8 cellular contexts compared by ENCODE assay signal in the genomic region with DNA sequence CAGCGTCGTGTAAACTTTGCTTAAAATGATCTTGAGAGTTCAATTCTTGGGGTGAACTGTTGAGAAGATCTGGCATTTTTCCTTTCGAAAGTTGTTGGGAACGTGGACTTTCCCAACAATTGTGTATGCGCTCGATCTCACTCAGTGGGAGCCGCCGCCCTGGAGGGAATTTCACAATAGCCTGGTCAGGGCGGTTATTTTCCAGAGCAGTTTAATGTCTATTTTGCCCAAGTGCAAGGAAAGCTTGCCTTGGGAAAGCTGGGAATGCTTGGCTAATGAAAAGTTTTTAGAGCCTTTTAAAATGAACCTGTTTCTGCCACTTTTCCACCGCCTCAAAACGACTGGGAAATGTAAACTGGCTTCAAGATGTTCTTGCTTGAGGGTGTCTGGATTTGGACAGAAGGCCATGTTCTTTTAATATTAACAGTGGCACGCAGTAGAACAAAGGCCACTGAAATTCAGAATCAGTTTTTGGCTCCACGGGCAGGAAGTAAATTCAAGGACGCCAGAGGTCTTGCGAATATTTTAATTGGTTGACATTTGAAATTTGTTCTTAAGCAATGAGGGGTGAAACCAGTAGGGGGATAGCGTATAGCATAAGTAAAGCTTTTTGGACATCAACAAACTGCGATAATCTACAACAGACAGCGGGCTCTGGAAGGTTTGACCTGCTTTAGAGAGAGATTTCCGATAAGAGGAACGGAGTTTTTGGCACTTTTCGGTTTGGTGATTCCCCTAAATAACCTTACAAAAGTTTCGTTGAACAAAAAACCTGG. TPM values are rescaled to one million over a fixed set of nuclear protein-coding genes. Genes with fewer than 3 reads are reported as not detected.
DNase-seq lines count a peak whose midpoint lies in the region; ATAC-seq and TF ChIP-seq lines count a peak whose summit lies in the region.

No MANE protein-coding gene starts in this region.

- H3K9me3 ChIP-seq in adrenal gland (replicated peaks in 1 of 3), result no peaks in the 10 kb centered on the region
- no peaks in the 10 kb centered on the region for H3K9me3 ChIP-seq in heart left ventricle
- H3K9me3 ChIP-seq in prostate gland, result no peaks in the 10 kb centered on the region

- H3K27me3 ChIP-seq in adrenal gland, result no peaks in the 10 kb centered on the region
- H3K27me3 ChIP-seq in heart left ventricle, result no peaks in the 10 kb centered on the region
- H3K27me3 ChIP-seq in prostate gland (replicated peaks; ENCODE audit: insufficient read depth), result no peaks in the 10 kb centered on the region

- H3K27ac ChIP-seq in adrenal gland (peak overlapping the region; percentile 98 to 100 (median 100)), heart left ventricle (peak overlapping the region; percentile 94 to 100 (median 100)), prostate gland (peak overlapping the region; percentile 99)

- peak; percentile 22 for ATAC-seq in HG03064 (IDR thresholded peaks at IDR 0.05; ENCODE audit: low read depth, unreplicated experiment)
- ATAC-seq in heart left ventricle, result peak; percentile 33 to 41 (median 34)
- ATAC-seq in GM19328 (IDR thresholded peaks at IDR 0.05; ENCODE audit: unreplicated experiment), result no peak

- no peaks in the 10 kb centered on the region for H3K36me3 ChIP-seq in adrenal gland (replicated peaks in 1 of 2)
- peaks cover 0 to 8% (median 0%) of the 10 kb centered on the region in 9 donors for H3K36me3 ChIP-seq in heart left ventricle
- H3K36me3 ChIP-seq in prostate gland, result no peaks in the 10 kb centered on the region

- TF ChIP-seq POLR2A in adrenal gland (IDR thresholded peaks at IDR 0.05) (peak; percentile 47 to 78), heart left ventricle (IDR thresholded peaks at IDR 0.05) (peak in 1 of 2 donors; percentile 52), prostate gland (IDR thresholded peaks at IDR 0.05) (peak; percentile 25)

- H3K4me3 ChIP-seq in adrenal gland (peak overlapping the region; percentile 56 to 85 (median 74)), heart left ventricle (peak overlapping the region; percentile 65 to 99 (median 85)), prostate gland (peak overlapping the region; percentile 90 to 95)

- intact Hi-C loops in adrenal gland (cut with DNase I) (loop anchor here in 1 of 2 donors (5.0 kb wide), 1 partner anchor 40 kb away; no protein-coding TSS in a partner anchor), heart left ventricle (cut with DNase I) (loop anchor here in 9 of 10 donors (1.0 to 10.0 kb wide), 11 partner anchors 14 to 154 kb away; partner anchors contain the start of genes HYCC2 (in 5 of the 9), NDUFB3 (in 4 of the 9) and ORC2 (in 2 of the 9)), prostate gland (cut with DNase I) (loop anchor here (5.0 kb wide), 1 partner anchor 40 kb away; no protein-coding TSS in a partner anchor)

- H3K4me1 ChIP-seq in adrenal gland (replicated peaks in 1 of 2), result peaks cover 26 to 32% of the 10 kb centered on the region in 2 donors
- H3K4me1 ChIP-seq in heart left ventricle, result peaks cover 0 to 43% (median 18%) of the 10 kb centered on the region in 12 donors
- no peaks in the 10 kb centered on the region for H3K4me1 ChIP-seq in prostate gland (replicated peaks)

- DNase-seq in stimulated activated CD4-positive, alpha-beta T cell treated with anti-CD3 and anti-CD28 coated beads, Interleukin-15, amount 100 ng/mL, for 24 hours, result peak; percentile 49
- no peak for DNase-seq in stimulated activated CD4-positive, alpha-beta T cell treated with anti-CD3 and anti-CD28 coated beads, Interleukin-4, amount 100 ng/mL, for 4 hours
- DNase-seq in NOMO-1 treated with dmso at 0.1 percent for 144 hours (lab: John Stamatoyannopoulos, UW; ENCODE audit: unreplicated experiment) (peak; percentile 81), adrenal gland (peak; percentile 56 to 83 (median 77)), heart left ventricle (peak in 4 of 5 donors; percentile 64 to 78 (median 72)), prostate gland (ENCODE audit: low spot score) (peak; percentile 67)

- 0 to 8% (median 2%) methylated on average over 22 of the region's 22 CpGs for WGBS in adrenal gland, 4 donors
- WGBS in heart left ventricle, 4 donors, result 2 to 3% (median 2%) methylated on average over 22 of the region's 22 CpGs
- 3% methylated on average over 22 of the region's 22 CpGs for WGBS in prostate gland

- peak; percentile 22 to 60 (median 46) for TF ChIP-seq CTCF in adrenal gland (IDR thresholded peaks at IDR 0.05)
- TF ChIP-seq CTCF in heart left ventricle (IDR thresholded peaks at IDR 0.05), result peak in 10 of 12 donors; percentile 18 to 49 (median 34)
- peak in 1 of 4 experiments; percentile 34 for TF ChIP-seq CTCF in prostate gland (IDR thresholded peaks at IDR 0.05)

RNA-seq across cellular contexts. Expression of gene CFLAR, which starts 1.2 kb away (rescaled TPM):
- total RNA-seq in adrenal gland (100 to 1,000 TPM in 5 of 8 donors, 10 to 100 TPM in 3; 62.8 to 267 (median 123) TPM), heart left ventricle (100 to 1,000 TPM; 130 to 279 (median 214) TPM), prostate gland (100 to 1,000 TPM in 1 of 2 donors, 10 to 100 TPM in 1; 92.4 to 141 TPM)
- polyA plus RNA-seq in adrenal gland (10 to 100 TPM; 47.1 to 90.7 (median 53.6) TPM), heart left ventricle (100 to 1,000 TPM; 120 to 249 TPM)

RNA-seq across cellular contexts. Expression of gene NDUFB3, which starts 45.3 kb away (rescaled TPM):
- total RNA-seq in adrenal gland, result 100 to 1,000 TPM in 4 of 8 donors, 10 to 100 TPM in 4; 34.5 to 169 (median 98.1) TPM
- polyA plus RNA-seq in adrenal gland, result 100 to 1,000 TPM in 1 of 3 donors, 10 to 100 TPM in 2; 55.6 to 189 (median 91.8) TPM
- 100 to 1,000 TPM; 197 to 496 (median 348) TPM for total RNA-seq in heart left ventricle
- 100 to 1,000 TPM; 210 to 424 TPM for polyA plus RNA-seq in heart left ventricle
- 10 to 100 TPM; 45.5 to 84.3 TPM for total RNA-seq in prostate gland

RNA-seq across cellular contexts. Expression of gene HYCC2, which starts 45.7 kb away (rescaled TPM):
- 10 to 100 TPM in 6 of 8 donors, 1 to 10 TPM in 2; 5.8 to 36.6 (median 22.4) TPM for total RNA-seq in adrenal gland
- polyA plus RNA-seq in adrenal gland, result 10 to 100 TPM in 1 of 3 donors, 1 to 10 TPM in 2; 3.9 to 11.7 (median 8.7) TPM
- 10 to 100 TPM in 5 of 9 donors, 1 to 10 TPM in 4; 5.8 to 16.3 (median 12.1) TPM for total RNA-seq in heart left ventricle
- polyA plus RNA-seq in heart left ventricle, result 1 to 10 TPM; 3.7 to 5.5 TPM
- 10 to 100 TPM; 13.6 to 16.3 TPM for total RNA-seq in prostate gland

Comparison
In these comparisons a context has a peak if more than half of its experiments do, and no peak if none do; other contexts are left out.
1. DNase-seq: peak in stimulated activated CD4-positive, alpha-beta T cell treated with anti-CD3 and anti-CD28 coated beads, Interleukin-15, amount 100 ng/mL, for 24 hours (single experiment), NOMO-1 treated with dmso at 0.1 percent for 144 hours (single experiment), adrenal gland (7 of 7), heart left ventricle (4 of 5) and prostate gland (single experiment); none in stimulated activated CD4-positive, alpha-beta T cell treated with anti-CD3 and anti-CD28 coated beads, Interleukin-4, amount 100 ng/mL, for 4 hours (0 of 2).
2. Peak in every context shown above with its lines, with median percentiles within 50 percentile points of each other: H3K27ac ChIP-seq and H3K4me3 ChIP-seq.